1 cellular context compared by ENCODE assay signal in genomic region chr20:36522412-36522811, GRCh38. TPM values are rescaled to one million over a fixed set of nuclear protein-coding genes. Genes with fewer than 3 reads are reported as not detected.
"Had no signal": no experiment of that assay in that cellular context is flagged by ENCODE, and none has a peak within 500 bp of the region (broad histone marks: within the 10 kb centered on the region; RNA-seq: fewer than 3 reads in every experiment).

No MANE protein-coding gene starts in this region.

RNA-seq across cellular contexts. Expression of gene MYL9, which starts 18.9 kb away (rescaled TPM):
- total RNA-seq: OCI-LY7 had no signal
